ENCODE assay signal across 16 cellular contexts in the genomic region with DNA sequence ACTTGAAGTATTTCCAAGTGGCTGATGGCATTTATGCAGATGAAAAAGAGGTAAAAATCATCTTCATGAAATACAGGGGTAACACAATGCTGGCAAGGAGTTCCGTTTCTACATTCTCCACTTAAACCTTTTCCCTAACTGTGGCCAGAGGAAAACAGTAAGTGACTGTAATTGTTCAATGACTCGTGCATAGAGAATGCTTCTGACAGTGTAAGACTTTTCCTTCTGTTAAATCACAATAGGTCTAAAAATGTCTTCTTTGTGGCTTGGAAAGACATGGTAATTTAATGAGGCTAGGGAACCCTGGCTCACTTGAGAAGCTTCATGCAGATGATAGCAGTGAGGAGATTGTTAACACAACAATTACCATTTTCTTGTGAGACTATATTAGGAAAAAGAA. TPM values are rescaled to one million over a fixed set of nuclear protein-coding genes. Genes with fewer than 3 reads are reported as not detected.
DNase-seq lines count a peak whose midpoint lies in the region; ATAC-seq and TF ChIP-seq lines count a peak whose summit lies in the region.
"Had no signal": no experiment of that assay in that cellular context is flagged by ENCODE, and none has a peak within 500 bp of the region (broad histone marks: within the 10 kb centered on the region; RNA-seq: fewer than 3 reads in every experiment).

No MANE protein-coding gene starts in this region.

- H3K27ac ChIP-seq in PC-3 (ENCODE audit: low read length) = no peak overlapping the region
- no peak overlapping the region for H3K27ac ChIP-seq in CD4-positive, alpha-beta memory T cell (ENCODE audit: low read depth, low read length)
- H3K27ac ChIP-seq: epithelial cell of prostate, testis had no signal

- no peaks in the 10 kb centered on the region for H3K79me2 ChIP-seq in PC-3 (ENCODE audit: low read length)

- H3K9ac ChIP-seq in PC-3 (ENCODE audit: low read length) = no peak overlapping the region

- no peaks in the 10 kb centered on the region for H3K9me3 ChIP-seq in PC-3 (ENCODE audit: low read length)
- H3K9me3 ChIP-seq in CD4-positive, alpha-beta memory T cell (ENCODE audit: control insufficient read depth in 1 of 2, low read length in 2 of 2) = no peaks in the 10 kb centered on the region
- H3K9me3 ChIP-seq: testis had no signal

- H2AFZ ChIP-seq in PC-3 (ENCODE audit: low read length) = no peak overlapping the region

- peaks cover 4 to 22% of the 10 kb centered on the region in 2 donors for H3K36me3 Mint-ChIP-seq in CD4-positive, alpha-beta memory T cell

- no peak overlapping the region for H3K4me3 Mint-ChIP-seq in CD4-positive, alpha-beta memory T cell
- H3K4me3 Mint-ChIP-seq: activated B cell treated with CpG ODN at 0.5 μM for 24 hours had no signal

- TF ChIP-seq CTCF in PC-3 (conservative IDR thresholded peaks at IDR 0.05; ENCODE audit: low read depth, low read length) (no peak), epithelial cell of esophagus (IDR thresholded peaks at IDR 0.05; ENCODE audit: insufficient read depth, low read depth, low read length, missing control alignments) (no peak)

- ATAC-seq in PC-3 (peak; percentile 71), HG03095 (IDR thresholded peaks at IDR 0.05; ENCODE audit: unreplicated experiment) (no peak)
- ATAC-seq: Right ventricle myocardium inferior had no signal

- no peaks in the 10 kb centered on the region for H3K27me3 Mint-ChIP-seq in CD4-positive, alpha-beta memory T cell

- intact Hi-C loops in PC-3 (cut with micrococcal nuclease) = no loop called here
- intact Hi-C loops in CD4-positive, alpha-beta memory T cell (cut with micrococcal nuclease) = no loop called here

- DNase-seq in DMS53 treated with DMSO at 0.1 percent for 48 hours (lab: John Stamatoyannopoulos, UW; ENCODE audit: unreplicated experiment) = peak; percentile 16
- DNase-seq in PC-3 = peak; percentile 44
- peak; percentile 17 for DNase-seq in epithelial cell of esophagus (ENCODE audit: low read depth)
- peak; percentile 43 for DNase-seq in myocyte (ENCODE audit: low read depth)
- DNase-seq in pons (ENCODE audit: low spot score) = no peak
- no peak for DNase-seq in CD4-positive, alpha-beta memory T cell
- DNase-seq in germinal center (ENCODE audit: low spot score) = no peak
- DNase-seq: activated B cell treated with CpG ODN at 0.5 μM for 24 hours, aorta, C1 segment of cervical spinal cord, NCI-H510A treated with DMSO at 0.1 percent for 48 hours, posterior cingulate gyrus, testis had no signal

- BruUV-seq in PC-3 (replicated peaks; lab: Mats Ljungman, UMichigan) = no TSS peak

- no peak overlapping the region for H3K4me3 ChIP-seq in PC-3 (ENCODE audit: low read length)
- no peak overlapping the region for H3K4me3 ChIP-seq in epithelial cell of esophagus (ENCODE audit: low read length)
- H3K4me3 ChIP-seq in CD4-positive, alpha-beta memory T cell (ENCODE audit: low read length in 2 of 2) = no peak overlapping the region
- H3K4me3 ChIP-seq: testis had no signal

- no peak overlapping the region for H3K27ac Mint-ChIP-seq in CD4-positive, alpha-beta memory T cell
- H3K27ac Mint-ChIP-seq: activated B cell treated with CpG ODN at 0.5 μM for 24 hours had no signal

- no peaks in the 10 kb centered on the region for H3K27me3 ChIP-seq in PC-3 (ENCODE audit: low read length)
- no peaks in the 10 kb centered on the region for H3K27me3 ChIP-seq in CD4-positive, alpha-beta memory T cell (ENCODE audit: insufficient read depth, low read length)
- H3K27me3 ChIP-seq: testis had no signal

- peaks cover 8% of the 10 kb centered on the region; the same call in 1 of the 2 replicates for H3K4me1 ChIP-seq in PC-3 (ENCODE audit: insufficient read depth, low read length)
- H3K4me1 ChIP-seq in CD4-positive, alpha-beta memory T cell (ENCODE audit: insufficient read depth, low read length) = no peaks in the 10 kb centered on the region
- H3K4me1 ChIP-seq: testis had no signal

- no peaks in the 10 kb centered on the region for H3K4me1 Mint-ChIP-seq in CD4-positive, alpha-beta memory T cell
- H3K4me1 Mint-ChIP-seq: activated B cell treated with CpG ODN at 0.5 μM for 24 hours had no signal

- no peaks in the 10 kb centered on the region for H3F3A ChIP-seq in PC-3 (ENCODE audit: low read length, unreplicated experiment)

- H3K9me3 Mint-ChIP-seq in CD4-positive, alpha-beta memory T cell = peaks cover 0 to 1% (median 0%) of the 10 kb centered on the region in 8 donors

- H3K36me3 ChIP-seq in PC-3 (ENCODE audit: low read depth, low read length) = no peaks in the 10 kb centered on the region
- H3K36me3 ChIP-seq in CD4-positive, alpha-beta memory T cell (ENCODE audit: insufficient read depth, low read length) = no peaks in the 10 kb centered on the region

- H3K4me2 ChIP-seq in PC-3 (ENCODE audit: low read length) = no peak overlapping the region; the same call in 1 of the 2 replicates

- no peaks in the 10 kb centered on the region for H4K20me1 ChIP-seq in PC-3 (ENCODE audit: low read length)

- H3K9me2 ChIP-seq in PC-3 (replicated peaks; ENCODE audit: low read length) = no peaks in the 10 kb centered on the region

- CTCF ChIA-PET in PC-3 (lab: Charles Lee) = no interaction called here
- CTCF ChIA-PET in CD4-positive, alpha-beta memory T cell (lab: Charles Lee; ENCODE audit: partially characterized antibody) = no interaction called here

- POLR2A ChIA-PET in PC-3 (lab: Charles Lee; ENCODE audit: unreplicated experiment) = no interaction called here
- POLR2A ChIA-PET in CD4-positive, alpha-beta memory T cell (lab: Charles Lee; ENCODE audit: partially characterized antibody) = no interaction called here

RNA-seq across cellular contexts. Expression of a gene that starts 50.3 kb away (rescaled TPM):
- 21.2 and 26.0 TPM in 2 replicates for total RNA-seq in PC-3 (2014; rRNA removed)
- 57.1 and 63.4 TPM in 2 replicates for total RNA-seq in myocyte
- polyA plus RNA-seq in myocyte (2012) = 87.1 TPM
- 10 to 100 TPM; 53.6 to 54.7 TPM for total RNA-seq in CD4-positive, alpha-beta memory T cell
- 100 to 1,000 TPM; 136 to 186 TPM for polyA plus RNA-seq in CD4-positive, alpha-beta memory T cell

Comparison
In these comparisons a context has a peak if more than half of its experiments do, and no peak if none do; other contexts are left out.
1. DNase-seq: peak in DMS53 treated with DMSO at 0.1 percent for 48 hours (single experiment), PC-3 (single experiment), epithelial cell of esophagus (single experiment) and myocyte (single experiment); none in pons (single experiment), CD4-positive, alpha-beta memory T cell (0 of 5) and germinal center (single experiment).